In genomic region chr13:32585625-32586021, GRCh38 we compare ENCODE assay signal across 8 cellular contexts. TPM values are rescaled to one million over a fixed set of nuclear protein-coding genes. Genes with fewer than 3 reads are reported as not detected.
DNase-seq lines count a peak whose midpoint lies in the region; TF ChIP-seq lines count a peak whose summit lies in the region.

No MANE protein-coding gene starts in this region.

- H3K4me1 ChIP-seq in ACC112 (ENCODE audit: control insufficient read depth, insufficient read depth, low read length, unreplicated experiment) = peaks cover 27% of the 10 kb centered on the region
- peaks cover 21% of the 10 kb centered on the region for H3K4me1 ChIP-seq in HUES6 (ENCODE audit: control insufficient read depth, insufficient read depth, low read length)
- H3K4me1 ChIP-seq in subcutaneous abdominal adipose tissue (ENCODE audit: control insufficient read depth in 5 of 5, insufficient read depth in 5 of 5, low read length in 5 of 5) = peaks cover 0 to 37% (median 35%) of the 10 kb centered on the region in 5 donors

- DNase-seq in astrocyte of the hippocampus (ENCODE audit: low read depth, low spot score) = peak; percentile 62
- no peak for DNase-seq in kidney epithelial cell (ENCODE audit: low read depth)
- DNase-seq in NOMO-1 (lab: John Stamatoyannopoulos, UW; ENCODE audit: unreplicated experiment in 2 of 2) = no peak
- no peak for DNase-seq in NCI-H1694 (lab: John Stamatoyannopoulos, UW)
- no peak for DNase-seq in ACHN

- peak overlapping the region; percentile 88 for H2AFZ ChIP-seq in ACC112 (ENCODE audit: low read length, unreplicated experiment)

- no peaks in the 10 kb centered on the region for H3K36me3 ChIP-seq in ACC112 (ENCODE audit: insufficient read depth, low read length)
- H3K36me3 ChIP-seq in HUES6 (ENCODE audit: control insufficient read depth, insufficient read depth, low read length) = no peaks in the 10 kb centered on the region
- H3K36me3 ChIP-seq in kidney epithelial cell (ENCODE audit: control insufficient read depth, insufficient read depth, low read length) = no peaks in the 10 kb centered on the region
- no peaks in the 10 kb centered on the region for H3K36me3 ChIP-seq in subcutaneous abdominal adipose tissue (ENCODE audit: control insufficient read depth in 5 of 5, insufficient read depth in 5 of 5, low read length in 5 of 5)

- H3K27me3 ChIP-seq in ACC112 (ENCODE audit: insufficient read depth, low read length) (no peaks in the 10 kb centered on the region), HUES6 (ENCODE audit: control insufficient read depth, insufficient read depth, low read length) (peaks cover 3% of the 10 kb centered on the region; the same call in 1 of the 2 replicates), kidney epithelial cell (ENCODE audit: control insufficient read depth, insufficient read depth, low read length) (no peaks in the 10 kb centered on the region), subcutaneous abdominal adipose tissue (ENCODE audit: control insufficient read depth in 5 of 5, insufficient read depth in 4 of 5, low read length in 5 of 5) (no peaks in the 10 kb centered on the region)

- peaks cover 36% of the 10 kb centered on the region for H3K79me2 ChIP-seq in ACC112 (ENCODE audit: control insufficient read depth, insufficient read depth, low read length, unreplicated experiment)

- H3K9ac ChIP-seq in HUES6 (ENCODE audit: low read length) (peak overlapping the region; percentile 41), subcutaneous abdominal adipose tissue (ENCODE audit: low read length in 5 of 5) (peak overlapping the region; percentile 79 to 96 (median 88))

- TF ChIP-seq CTCF in kidney epithelial cell (IDR thresholded peaks at IDR 0.05; ENCODE audit: insufficient read depth, low read length, poor library complexity, severe bottlenecking) = no peak

- H3K4me3 ChIP-seq in ACC112 (ENCODE audit: low read depth, low read length) (peak overlapping the region; percentile 85), HUES6 (ENCODE audit: low read depth, low read length) (peak overlapping the region; percentile 79), kidney epithelial cell (ENCODE audit: low read depth, low read length) (peak overlapping the region; percentile 51), subcutaneous abdominal adipose tissue (ENCODE audit: low read depth in 1 of 5, low read length in 5 of 5) (peak overlapping the region; percentile 73 to 87 (median 76))

- in situ Hi-C loops in ACHN (cut with HindIII; ENCODE audit: low pct_ligation_motif_present, low pct_unique_long_range_greater_than_20kb, low sequenced_read_pairs) = no loop called here

- H3K9me3 ChIP-seq in HUES6 (ENCODE audit: control insufficient read depth, insufficient read depth, low read depth, low read length) = no peaks in the 10 kb centered on the region
- no peaks in the 10 kb centered on the region for H3K9me3 ChIP-seq in subcutaneous abdominal adipose tissue (ENCODE audit: control insufficient read depth in 5 of 5, low read length in 5 of 5)

- H3K27ac ChIP-seq in ACC112 (ENCODE audit: low read depth, low read length) = no peak overlapping the region
- H3K27ac ChIP-seq in HUES6 (ENCODE audit: low read depth, low read length) = no peak overlapping the region
- peak overlapping the region; percentile 82 for H3K27ac ChIP-seq in subcutaneous abdominal adipose tissue (ENCODE audit: low read depth, low read length)

RNA-seq across cellular contexts. Expression of gene PDS5B, which starts 0.6 kb away (rescaled TPM):
- total RNA-seq in kidney epithelial cell = 11.8 and 19.6 TPM in 2 replicates

RNA-seq across cellular contexts. Expression of gene N4BP2L2, which starts 47.0 kb away (rescaled TPM):
- total RNA-seq in kidney epithelial cell = 58.6 and 64.1 TPM in 2 replicates
